18 cellular contexts compared by ENCODE assay signal in genomic region chr1:169126335-169126734, GRCh38. TPM values are rescaled to one million over a fixed set of nuclear protein-coding genes. Genes with fewer than 3 reads are reported as not detected.
A peak's percentile ranks its signal among the peaks of the same experiment; 100 is the strongest.
DNase-seq lines count a peak whose midpoint lies in the region; ATAC-seq and TF ChIP-seq lines count a peak whose summit lies in the region.
"Had no signal": no experiment of that assay in that cellular context is flagged by ENCODE, and none has a peak within 500 bp of the region (broad histone marks: within the 10 kb centered on the region; RNA-seq: fewer than 3 reads in every experiment).

No MANE protein-coding gene starts in this region.

- no peaks in the 10 kb centered on the region for H3K9me3 ChIP-seq in cardiac muscle cell (ENCODE audit: low read depth)
- H3K9me3 ChIP-seq in right atrium auricular region, result no peaks in the 10 kb centered on the region
- H3K9me3 ChIP-seq in hepatocyte (ENCODE audit: low read depth), result no peaks in the 10 kb centered on the region
- no peaks in the 10 kb centered on the region for H3K9me3 ChIP-seq in smooth muscle cell (replicated peaks; ENCODE audit: low read depth)
- H3K9me3 ChIP-seq in CD8-positive, alpha-beta T cell (ENCODE audit: low read length), result no peaks in the 10 kb centered on the region
- H3K9me3 ChIP-seq: A549 had no signal

- H3K36me3 ChIP-seq in cardiac muscle cell (peaks cover 90% of the 10 kb centered on the region), right atrium auricular region (peaks cover 62% of the 10 kb centered on the region), hepatocyte (replicated peaks; ENCODE audit: insufficient read depth, low read depth) (no peaks in the 10 kb centered on the region), smooth muscle cell (ENCODE audit: low read depth) (peaks cover 40% of the 10 kb centered on the region), GM23338 (ENCODE audit: insufficient read depth) (peaks cover 36% of the 10 kb centered on the region)
- no peaks in the 10 kb centered on the region for H3K36me3 ChIP-seq in CD8-positive, alpha-beta T cell (ENCODE audit: insufficient read depth, low read length)

- no peak overlapping the region for H3K27ac Mint-ChIP-seq in GM23338
- H3K27ac Mint-ChIP-seq in CD8-positive, alpha-beta T cell, result no peak overlapping the region
- H3K27ac Mint-ChIP-seq: CD4-positive, alpha-beta T cell had no signal

- no peak for ATAC-seq in GM23338
- no peak for ATAC-seq in CD8-positive, alpha-beta T cell
- ATAC-seq: A549, HCT116 had no signal

- H3K36me3 Mint-ChIP-seq in GM23338 (ENCODE audit: low read depth), result peaks cover 69% of the 10 kb centered on the region
- H3K36me3 Mint-ChIP-seq in CD8-positive, alpha-beta T cell, result peaks cover 4% of the 10 kb centered on the region

- intact Hi-C loops in CD8-positive, alpha-beta T cell (cut with DNase I, micrococcal nuclease), result no loop called here

- CTCF ChIA-PET in CD8-positive, alpha-beta T cell (lab: Charles Lee), result no interaction called here

- H3K4me3 Mint-ChIP-seq in GM23338, result no peak overlapping the region
- H3K4me3 Mint-ChIP-seq in CD8-positive, alpha-beta T cell, result no peak overlapping the region
- H3K4me3 Mint-ChIP-seq: CD4-positive, alpha-beta T cell had no signal

- no peaks in the 10 kb centered on the region for H3K27me3 Mint-ChIP-seq in GM23338 (ENCODE audit: insufficient read depth, low read depth, poor library complexity)
- H3K27me3 Mint-ChIP-seq in CD8-positive, alpha-beta T cell (ENCODE audit: low read depth), result no peaks in the 10 kb centered on the region
- H3K27me3 Mint-ChIP-seq: CD4-positive, alpha-beta T cell had no signal

- H3K9me2 ChIP-seq in hepatocyte (replicated peaks; ENCODE audit: insufficient read depth) (no peaks in the 10 kb centered on the region), GM23338 (ENCODE audit: insufficient read depth) (no peaks in the 10 kb centered on the region)

- DNase-seq in cardiac muscle cell (ENCODE audit: low read depth in 1 of 2, low spot score in 1 of 2) (no peak), right atrium auricular region (ENCODE audit: low spot score) (no peak), hepatocyte (ENCODE audit: low spot score) (no peak), smooth muscle cell (lab: John Stamatoyannopoulos, UW; ENCODE audit: unreplicated experiment) (no peak), NCI-H146 (lab: John Stamatoyannopoulos, UW) (no peak), GM23338 (ENCODE audit: low spot score) (no peak)
- no peak for DNase-seq in CD8-positive, alpha-beta T cell
- DNase-seq: AML-193; CD4-positive, alpha-beta T cell; DMS153; DMS79; GDM1; GOT3; H7 had no signal

- peaks cover 6% of the 10 kb centered on the region; the same call in 2 of the 3 replicates for H3K4me1 Mint-ChIP-seq in GM23338
- no peaks in the 10 kb centered on the region for H3K4me1 Mint-ChIP-seq in CD8-positive, alpha-beta T cell (ENCODE audit: low read depth)

- TF ChIP-seq CTCF in cardiac muscle cell (IDR thresholded peaks at IDR 0.05; ENCODE audit: low read depth, low read length) (no peak), right atrium auricular region (IDR thresholded peaks at IDR 0.05) (no peak), hepatocyte (IDR thresholded peaks at IDR 0.05; ENCODE audit: poor library complexity) (no peak), smooth muscle cell (IDR thresholded peaks at IDR 0.05; ENCODE audit: borderline replicate concordance, insufficient read depth, poor library complexity, severe bottlenecking) (no peak), GM23338 (conservative IDR thresholded peaks at IDR 0.05; ENCODE audit: low read depth in 2 of 2) (no peak)
- no peak for TF ChIP-seq CTCF in CD8-positive, alpha-beta T cell (IDR thresholded peaks at IDR 0.05)

- H3F3A ChIP-seq in smooth muscle cell (ENCODE audit: low read depth) (peaks cover 62% of the 10 kb centered on the region), GM23338 (replicated peaks; ENCODE audit: low read depth) (no peaks in the 10 kb centered on the region)

- no peaks in the 10 kb centered on the region for H3K9me3 Mint-ChIP-seq in GM23338
- H3K9me3 Mint-ChIP-seq in CD8-positive, alpha-beta T cell, result no peaks in the 10 kb centered on the region
- H3K9me3 Mint-ChIP-seq: CD4-positive, alpha-beta T cell had no signal

- H4K20me1 ChIP-seq in hepatocyte (ENCODE audit: insufficient read depth, poor library complexity, severe bottlenecking) (peaks cover 30% of the 10 kb centered on the region), smooth muscle cell (ENCODE audit: low read depth) (peaks cover 92% of the 10 kb centered on the region), GM23338 (replicated peaks; ENCODE audit: insufficient read depth) (0 out of 2 replicates have a peak, but pooled peaks cover 3% of the 10 kb centered on the region)

- H2AFZ ChIP-seq in hepatocyte (no peak overlapping the region), smooth muscle cell (ENCODE audit: low read depth) (no peak overlapping the region), GM23338 (no peak overlapping the region)

- H3K27me3 ChIP-seq in cardiac muscle cell, result no peaks in the 10 kb centered on the region
- no peaks in the 10 kb centered on the region for H3K27me3 ChIP-seq in right atrium auricular region
- H3K27me3 ChIP-seq in hepatocyte, result no peaks in the 10 kb centered on the region
- no peaks in the 10 kb centered on the region for H3K27me3 ChIP-seq in smooth muscle cell (ENCODE audit: low read depth)
- H3K27me3 ChIP-seq in GM23338 (ENCODE audit: insufficient read depth), result no peaks in the 10 kb centered on the region
- H3K27me3 ChIP-seq in CD8-positive, alpha-beta T cell (ENCODE audit: insufficient read depth, low read length), result no peaks in the 10 kb centered on the region

- POLR2A ChIA-PET in CD8-positive, alpha-beta T cell (lab: Charles Lee), result interaction anchor here (0.7 kb wide), 1 partner anchor 890 kb away, joined by 3 read pairs; no protein-coding TSS in a partner anchor

- H3K4me2 ChIP-seq in hepatocyte (no peak overlapping the region), smooth muscle cell (no peak overlapping the region), GM23338 (no peak overlapping the region)
- H3K4me2 ChIP-seq: A549 had no signal

- 94% methylated on average over 3 of the region's 3 CpGs for WGBS in hepatocyte (ENCODE audit: low lambda C conversion rate, missing lambda C conversion rate)
- WGBS in smooth muscle cell (ENCODE audit: low lambda C conversion rate), result 92% methylated on average over 3 of the region's 3 CpGs

- H3K27ac ChIP-seq in cardiac muscle cell (peak overlapping the region; percentile 37), right atrium auricular region (no peak overlapping the region), hepatocyte (peak overlapping the region; percentile 1), smooth muscle cell (ENCODE audit: low read depth) (peak overlapping the region; percentile 99), GM23338 (ENCODE audit: low read depth) (no peak overlapping the region)
- no peak overlapping the region for H3K27ac ChIP-seq in CD8-positive, alpha-beta T cell (ENCODE audit: low read depth, low read length)
- H3K27ac ChIP-seq: 22Rv1, C4-2B had no signal

- H3K4me1 ChIP-seq in cardiac muscle cell (ENCODE audit: low read depth) (peaks cover 48% of the 10 kb centered on the region), right atrium auricular region (peaks cover 0 to 27% of the 10 kb centered on the region in 2 donors), hepatocyte (ENCODE audit: insufficient read depth) (peaks cover 11% of the 10 kb centered on the region), smooth muscle cell (ENCODE audit: low read depth) (peaks cover 17% of the 10 kb centered on the region), GM23338 (ENCODE audit: insufficient read depth) (no peaks in the 10 kb centered on the region)
- no peaks in the 10 kb centered on the region for H3K4me1 ChIP-seq in CD8-positive, alpha-beta T cell (ENCODE audit: insufficient read depth, low read length)

- no peak overlapping the region for H3K4me3 ChIP-seq in cardiac muscle cell
- no peak overlapping the region for H3K4me3 ChIP-seq in right atrium auricular region
- no peak overlapping the region for H3K4me3 ChIP-seq in hepatocyte
- H3K4me3 ChIP-seq in smooth muscle cell, result no peak overlapping the region
- no peak overlapping the region for H3K4me3 ChIP-seq in GM23338
- H3K4me3 ChIP-seq in CD8-positive, alpha-beta T cell (ENCODE audit: low read depth, low read length), result no peak overlapping the region
- H3K4me3 ChIP-seq: A549 had no signal

- H3K9ac ChIP-seq in smooth muscle cell (ENCODE audit: low read depth), result no peak overlapping the region

- H3K79me2 ChIP-seq in hepatocyte (peaks cover 81% of the 10 kb centered on the region), smooth muscle cell (ENCODE audit: low read depth) (peaks cover 79% of the 10 kb centered on the region), GM23338 (replicated peaks; ENCODE audit: insufficient read depth) (peaks cover 24% of the 10 kb centered on the region)

TF ChIP-seq in GM23338, 12 proteins besides CTCF, POLR2A, EP300 and RAD21 (continues in another document):
- TF ChIP-seq CREB1 (CRISPR knock-in tag; IDR thresholded peaks at IDR 0.05; ENCODE audit: low read depth) (no peak), ETS1 (IDR thresholded peaks at IDR 0.05) (no peak)

RNA-seq across cellular contexts. Expression of gene ATP1B1, which starts 19.8 kb away (rescaled TPM):
- 602 and 603 TPM in 2 replicates for total RNA-seq in cardiac muscle cell
- 220 and 285 TPM in 2 replicates for polyA plus RNA-seq in cardiac muscle cell
- 100 to 1,000 TPM; 200 to 342 TPM for total RNA-seq in right atrium auricular region
- total RNA-seq in hepatocyte, result 362 and 379 TPM in 2 replicates
- polyA plus RNA-seq in hepatocyte, result 123 and 128 TPM in 2 replicates
- total RNA-seq in smooth muscle cell, result 347 and 400 TPM in 2 replicates
- 140 and 144 TPM in 2 replicates for polyA plus RNA-seq in smooth muscle cell
- 48.9 and 51.0 TPM in 2 replicates for total RNA-seq in GM23338 (2014; rRNA removed; shearing (Covaris generic))
- polyA plus RNA-seq in GM23338 (2016; fragmentation: Nextera tagmentation; extraction: Ambion mirVana), result 69.2 and 73.4 TPM in 2 replicates
- 1 to 10 TPM; 2.6 to 3.0 TPM for total RNA-seq in CD8-positive, alpha-beta T cell

Comparison
In these comparisons a context has a peak if more than half of its experiments do, and no peak if none do; other contexts are left out.
1. H3K27ac ChIP-seq: peak in cardiac muscle cell (single experiment), hepatocyte (single experiment) and smooth muscle cell (single experiment); none in right atrium auricular region (0 of 2), GM23338 (single experiment) and CD8-positive, alpha-beta T cell (single experiment).
2. RNA of gene ATP1B1, which starts 19.8 kb away (total RNA-seq): 602 to 603 TPM in cardiac muscle cell, 362 to 379 TPM in hepatocyte, 347 to 400 TPM in smooth muscle cell, 200 to 342 TPM in right atrium auricular region and 48.9 to 51.0 TPM in GM23338; 2.6 to 3.0 TPM in CD8-positive, alpha-beta T cell; every median in the first group is over 10 times any median in the second.